ENCODE assay signal across 12 cellular contexts in genomic region chr4:576991-577498, GRCh38. TPM values are rescaled to one million over a fixed set of nuclear protein-coding genes. Genes with fewer than 3 reads are reported as not detected.
DNase-seq lines count a peak whose midpoint lies in the region; ATAC-seq and TF ChIP-seq lines count a peak whose summit lies in the region.
"Had no signal": no experiment of that assay in that cellular context is flagged by ENCODE, and none has a peak within 500 bp of the region (broad histone marks: within the 10 kb centered on the region; RNA-seq: fewer than 3 reads in every experiment).

No MANE protein-coding gene starts in this region.

- H3K9ac ChIP-seq in neural progenitor cell, result no peak overlapping the region

- H3K9me3 Mint-ChIP-seq in neural progenitor cell, result peaks cover 6% of the 10 kb centered on the region

- TF ChIP-seq POLR2A in lower leg skin (IDR thresholded peaks at IDR 0.05), result no peak

- 1 to 3% methylated on average over 37 of the region's 37 CpGs for WGBS in lower leg skin, 2 donors

- no peaks in the 10 kb centered on the region for H3K79me2 ChIP-seq in neural progenitor cell (ENCODE audit: low read depth)

- no peaks in the 10 kb centered on the region for H3K36me3 ChIP-seq in neural progenitor cell
- H3K36me3 ChIP-seq: gastroesophageal sphincter, sigmoid colon had no signal

- intact Hi-C loops in lower leg skin (cut with DNase I; ENCODE audit: low total_unique reads), result no loop called here

- peaks cover 1% of the 10 kb centered on the region for H3K36me3 Mint-ChIP-seq in neural progenitor cell

- H3K4me1 ChIP-seq in neural progenitor cell, result peaks cover 6% of the 10 kb centered on the region

- H3F3A ChIP-seq in neural progenitor cell (ENCODE audit: low read depth), result peaks cover 6% of the 10 kb centered on the region

- H3K27me3 Mint-ChIP-seq in neural progenitor cell (ENCODE audit: insufficient read depth, low read depth), result peaks cover 51% of the 10 kb centered on the region

- H3K27ac ChIP-seq in neural progenitor cell, result no peak overlapping the region
- H3K27ac ChIP-seq: gastroesophageal sphincter, sigmoid colon had no signal

- H3K4me1 Mint-ChIP-seq in neural progenitor cell, result peaks cover 17% of the 10 kb centered on the region

- H4K20me1 ChIP-seq in neural progenitor cell (ENCODE audit: low read depth), result peaks cover 36% of the 10 kb centered on the region

- peak overlapping the region; percentile 32 for H3K4me3 ChIP-seq in neural progenitor cell
- H3K4me3 ChIP-seq in lower leg skin (ENCODE audit: low read depth, poor library complexity, severe bottlenecking), result no peak overlapping the region
- H3K4me3 ChIP-seq: sigmoid colon had no signal

- peak overlapping the region; percentile 84 for H3K4me3 Mint-ChIP-seq in neural progenitor cell

- TF ChIP-seq CTCF in neural progenitor cell (IDR thresholded peaks at IDR 0.05), result no peak
- TF ChIP-seq CTCF in lower leg skin (IDR thresholded peaks at IDR 0.05), result no peak
- no peak for TF ChIP-seq CTCF in omental fat pad (IDR thresholded peaks at IDR 0.05)

- DNase-seq in NCI-H1417 (lab: John Stamatoyannopoulos, UW), result peak in 2 of 3 experiments; percentile 69 to 70
- DNase-seq in NCI-H1417 treated with DMSO at 0.1 percent for 48 hours (lab: John Stamatoyannopoulos, UW), result no peak
- peak; percentile 7 for DNase-seq in M059J (ENCODE audit: low read depth)
- DNase-seq in cerebellum (ENCODE audit: low spot score), result peak; percentile 37
- DNase-seq in neural progenitor cell (ENCODE audit: low spot score), result peak; percentile 36
- DNase-seq in lower leg skin (ENCODE audit: low spot score in 2 of 2), result no peak
- DNase-seq in LoVo (ENCODE audit: low spot score), result no peak
- no peak for DNase-seq in omental fat pad (ENCODE audit: low spot score)
- DNase-seq: sigmoid colon had no signal

- H3K4me2 ChIP-seq in neural progenitor cell, result peak overlapping the region; percentile 73

- H2AFZ ChIP-seq in neural progenitor cell (replicated peaks), result no peak overlapping the region

- no peak for ATAC-seq in omental fat pad (ENCODE audit: low FRiP score)
- ATAC-seq: gastroesophageal sphincter had no signal

- no peak overlapping the region for H3K27ac Mint-ChIP-seq in neural progenitor cell

- H3K27me3 ChIP-seq in neural progenitor cell, result peaks cover 99% of the 10 kb centered on the region

- no peaks in the 10 kb centered on the region for H3K9me3 ChIP-seq in neural progenitor cell (ENCODE audit: low read depth)
- H3K9me3 ChIP-seq: sigmoid colon had no signal

RNA-seq across cellular contexts. Expression of gene TMEM271, which starts 0.9 kb away (rescaled TPM):
- total RNA-seq in M059J (2014; rRNA removed; shearing (Covaris generic)), result not detected in 2 replicates
- total RNA-seq in cerebellum, result 4.4 TPM
- total RNA-seq in neural progenitor cell (ENCODE audit: low replicate concordance), result not detected in 2 replicates
- total RNA-seq in lower leg skin, result 1 to 10 TPM in 3 of 4 donors, under 1 TPM in 1; 0.17 to 3.6 (median 2.1) TPM
- total RNA-seq in omental fat pad, result not detected
- total RNA-seq: LHCN-M2; T-helper 1 cell treated with Interleukin-12 subunit alpha and Interleukin-12 subunit beta and Interleukin-4 antibody, amounts not matched to agents 30 ng/mL and 1 ng/mL, for 36 hours had no signal

RNA-seq across cellular contexts. Expression of gene PDE6B, which starts 48.3 kb away (rescaled TPM):
- total RNA-seq in M059J (2014; rRNA removed; shearing (Covaris generic)), result 0.05 TPM in 1 of 2 replicates, not detected in the other
- 4.8 TPM for total RNA-seq in cerebellum
- 4.3 and 19.5 TPM in 2 replicates for total RNA-seq in neural progenitor cell (ENCODE audit: low replicate concordance)
- 1 to 10 TPM in 1 of 4 donors, under 1 TPM in 1, not detected in 2; 0.59 to 1.5 TPM for total RNA-seq in lower leg skin
- total RNA-seq in omental fat pad, result 1 to 10 TPM in 3 of 4 donors, under 1 TPM in 1; 0.32 to 5.6 (median 2.9) TPM

Comparison
In these comparisons a context has a peak if more than half of its experiments do, and no peak if none do; other contexts are left out.
1. DNase-seq: peak in NCI-H1417 (2 of 3), M059J (single experiment), cerebellum (single experiment) and neural progenitor cell (single experiment); none in NCI-H1417 treated with DMSO at 0.1 percent for 48 hours (single experiment), lower leg skin (0 of 2), LoVo (single experiment) and omental fat pad (single experiment).